7 cellular contexts compared by ENCODE assay signal in the genomic region with DNA sequence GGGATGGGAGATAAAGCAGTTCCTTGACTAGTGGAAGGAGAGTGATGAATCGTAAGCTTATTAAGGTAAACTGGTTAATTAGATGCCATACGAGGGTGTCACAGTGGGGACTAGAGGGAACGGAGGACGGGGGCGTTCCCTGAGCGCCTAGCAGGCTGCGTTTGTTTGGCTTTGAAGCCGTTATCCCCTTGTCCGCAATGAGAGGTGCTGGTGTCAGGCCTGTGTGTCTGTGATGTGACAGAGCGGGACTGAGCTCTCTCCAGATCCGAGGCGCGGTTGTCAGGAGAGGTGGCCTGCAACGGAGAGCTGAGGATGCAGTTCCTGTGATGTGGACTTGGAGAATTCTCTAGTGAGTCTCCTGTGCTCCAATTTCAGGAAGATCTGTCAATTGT.
DNase-seq lines count a peak whose midpoint lies in the region; ATAC-seq, FAIRE-seq and TF ChIP-seq lines count a peak whose summit lies in the region.

No MANE protein-coding gene starts in this region.

- no peak for FAIRE-seq in GM12891 (lab: Jason Lieb, UNC)

- peak overlapping the region in 1 of 2 donors; percentile 11 for H3K27ac Mint-ChIP-seq in T-cell

- in situ Hi-C loops in HAP-1 (cut with MboI; ENCODE audit: low sequenced_read_pairs): no loop called here

- no peak for TF ChIP-seq EP300 in sigmoid colon (IDR thresholded peaks at IDR 0.05)

- H3K4me1 ChIP-seq in HAP-1: peaks cover 3% of the 10 kb centered on the region; the same call in 1 of the 2 replicates
- H3K4me1 ChIP-seq in left ventricle myocardium inferior: peaks cover 20% of the 10 kb centered on the region
- peaks cover 0 to 16% (median 8%) of the 10 kb centered on the region in 4 donors for H3K4me1 ChIP-seq in sigmoid colon

- no peak for TF ChIP-seq CTCF in left ventricle myocardium inferior (IDR thresholded peaks at IDR 0.05; ENCODE audit: borderline replicate concordance)
- TF ChIP-seq CTCF in sigmoid colon (IDR thresholded peaks at IDR 0.05): no peak

- peaks cover 0 to 3% (median 0%) of the 10 kb centered on the region in 3 donors for H3K9me3 Mint-ChIP-seq in T-cell

- peak in 1 of 2 experiments; percentile 43 for DNase-seq in HAP-1 (ENCODE audit: low spot score in 2 of 2)
- no peak for DNase-seq in T-cell
- no peak for DNase-seq in left ventricle myocardium inferior
- no peak for DNase-seq in sigmoid colon
- DNase-seq in GM12891 (ENCODE audit: insufficient read length, low spot score): no peak

- WGBS in sigmoid colon, 2 donors: 51 to 68% methylated on average over 14 of the region's 14 CpGs

- peaks cover 33 to 36% of the 10 kb centered on the region in 2 donors for H3K27me3 Mint-ChIP-seq in T-cell

- CTCF ChIA-PET in T-cell (lab: Charles Lee): no interaction called here

- no peaks in the 10 kb centered on the region for H3K36me3 ChIP-seq in HAP-1 (replicated peaks)
- H3K36me3 ChIP-seq in left ventricle myocardium inferior: no peaks in the 10 kb centered on the region
- H3K36me3 ChIP-seq in sigmoid colon: no peaks in the 10 kb centered on the region

- no peaks in the 10 kb centered on the region for H3K9me3 ChIP-seq in HAP-1
- H3K9me3 ChIP-seq in left ventricle myocardium inferior (replicated peaks): peaks cover 1% of the 10 kb centered on the region
- H3K9me3 ChIP-seq in sigmoid colon: no peaks in the 10 kb centered on the region

- H3K4me3 ChIP-seq in HAP-1 (peak overlapping the region; percentile 49), left ventricle myocardium inferior (peak overlapping the region; percentile 85), sigmoid colon (peak overlapping the region; percentile 69 to 95 (median 83))

- H3K27ac ChIP-seq in left ventricle myocardium inferior (replicated peaks) (no peak overlapping the region), sigmoid colon (peak overlapping the region in 3 of 4 donors; percentile 46 to 87 (median 78))

- peaks cover 0 to 7% (median 4%) of the 10 kb centered on the region in 3 donors for H3K4me1 Mint-ChIP-seq in T-cell

- TF ChIP-seq POLR2A in sigmoid colon (IDR thresholded peaks at IDR 0.05) (no peak), GM12891 (IDR thresholded peaks at IDR 0.05; ENCODE audit: low read depth, low read length) (no peak)

- POLR2A ChIA-PET in T-cell (lab: Charles Lee): no interaction called here

- ATAC-seq in T-cell (replicated peaks in 1 of 4) (no peak), HG03378 (IDR thresholded peaks at IDR 0.05; ENCODE audit: unreplicated experiment) (no peak), HG02759 (IDR thresholded peaks at IDR 0.05; ENCODE audit: unreplicated experiment) (no peak)

- no peaks in the 10 kb centered on the region for H3K36me3 Mint-ChIP-seq in T-cell

- intact Hi-C loops in left ventricle myocardium inferior (cut with micrococcal nuclease): no loop called here
- intact Hi-C loops in sigmoid colon (cut with DNase I): loop anchor here (10.0 kb wide), 1 partner anchor 257 kb away; no protein-coding TSS in a partner anchor

- H3K27me3 ChIP-seq in HAP-1 (ENCODE audit: low read depth): no peaks in the 10 kb centered on the region
- H3K27me3 ChIP-seq in left ventricle myocardium inferior (ENCODE audit: low read depth): no peaks in the 10 kb centered on the region
- no peaks in the 10 kb centered on the region for H3K27me3 ChIP-seq in sigmoid colon

- peak overlapping the region in 2 of 3 donors; percentile 41 to 50 for H3K4me3 Mint-ChIP-seq in T-cell

TF ChIP-seq in GM12891, 5 proteins besides CTCF, POLR2A, EP300 and RAD21:
- TF ChIP-seq TAF1 (IDR thresholded peaks at IDR 0.05; ENCODE audit: low read depth, low read length): no peak
